14 cellular contexts compared by ENCODE assay signal in the genomic region with DNA sequence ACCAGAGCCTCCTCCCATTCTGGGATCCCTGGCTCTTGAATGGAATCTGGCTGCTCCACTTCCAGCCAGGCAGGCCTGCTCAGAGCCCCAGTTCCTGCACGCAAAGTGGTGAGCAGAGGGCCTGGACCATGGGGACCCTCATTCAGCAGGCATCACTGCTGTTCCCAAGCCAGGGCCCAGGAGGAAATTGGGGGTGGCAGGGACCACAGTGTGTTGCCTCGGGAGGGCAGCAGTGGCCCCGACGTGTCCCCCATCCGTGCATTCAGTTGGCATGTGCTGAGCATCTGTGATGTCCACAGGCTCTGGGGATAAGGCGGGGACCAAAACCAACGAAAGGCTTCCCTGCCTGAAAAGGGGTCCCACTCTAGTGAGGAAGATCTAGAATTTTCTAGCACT. TPM values are rescaled to one million over a fixed set of nuclear protein-coding genes. Genes with fewer than 3 reads are reported as not detected.
DNase-seq lines count a peak whose midpoint lies in the region; ATAC-seq and TF ChIP-seq lines count a peak whose summit lies in the region.
"Had no signal": no experiment of that assay in that cellular context is flagged by ENCODE, and none has a peak within 500 bp of the region (broad histone marks: within the 10 kb centered on the region; RNA-seq: fewer than 3 reads in every experiment).

No MANE protein-coding gene starts in this region.

- H3K4me3 ChIP-seq in left ventricle myocardium inferior (no peak overlapping the region), upper lobe of right lung (no peak overlapping the region)
- H3K4me3 ChIP-seq: dorsolateral prefrontal cortex, right atrium auricular region had no signal

- H3K4me1 Mint-ChIP-seq in chondrocyte (ENCODE audit: low read depth) (peaks cover 68% of the 10 kb centered on the region), natural killer cell (peaks cover 53 to 76% of the 10 kb centered on the region in 2 donors)

- DNase-seq in left ventricle myocardium inferior (no peak), left cardiac atrium (no peak), chondrocyte (ENCODE audit: low spot score) (no peak), natural killer cell (no peak), upper lobe of right lung (no peak), omental fat pad (ENCODE audit: low spot score) (no peak)
- DNase-seq: activated gamma-delta T cell treated with Interleukin-2 at 50 U/mL for 16 hours, dorsolateral prefrontal cortex, MV-4-11, NCI-H526 treated with DMSO at 0.1 percent for 48 hours had no signal

- no peaks in the 10 kb centered on the region for H3K27me3 ChIP-seq in left ventricle myocardium inferior (ENCODE audit: low read depth)
- no peaks in the 10 kb centered on the region for H3K27me3 ChIP-seq in upper lobe of right lung
- H3K27me3 ChIP-seq: dorsolateral prefrontal cortex, right atrium auricular region had no signal

- H3K4me3 Mint-ChIP-seq in chondrocyte (ENCODE audit: unreplicated experiment) (no peak overlapping the region), natural killer cell (no peak overlapping the region)
- H3K4me3 Mint-ChIP-seq: WTC11 had no signal

- TF ChIP-seq CTCF in left ventricle myocardium inferior (IDR thresholded peaks at IDR 0.05; ENCODE audit: borderline replicate concordance) (no peak), chondrocyte (IDR thresholded peaks at IDR 0.05) (no peak), natural killer cell (IDR thresholded peaks at IDR 0.05) (no peak), upper lobe of right lung (IDR thresholded peaks at IDR 0.05) (no peak), omental fat pad (IDR thresholded peaks at IDR 0.05) (no peak)

- H3K36me3 Mint-ChIP-seq in chondrocyte (ENCODE audit: low read depth) (peaks cover 23% of the 10 kb centered on the region), natural killer cell (no peaks in the 10 kb centered on the region)

- H3K4me1 ChIP-seq in left ventricle myocardium inferior (peaks cover 53% of the 10 kb centered on the region), upper lobe of right lung (peaks cover 46% of the 10 kb centered on the region)

- peaks cover 47% of the 10 kb centered on the region for H3K36me3 ChIP-seq in left ventricle myocardium inferior
- peaks cover 46% of the 10 kb centered on the region for H3K36me3 ChIP-seq in upper lobe of right lung

- H3K27ac Mint-ChIP-seq in chondrocyte (ENCODE audit: unreplicated experiment) (peak overlapping the region; percentile 100), natural killer cell (peak overlapping the region; percentile 94 to 97)
- H3K27ac Mint-ChIP-seq: WTC11 had no signal

- H3K27me3 Mint-ChIP-seq in chondrocyte (ENCODE audit: low read depth) = no peaks in the 10 kb centered on the region
- no peaks in the 10 kb centered on the region for H3K27me3 Mint-ChIP-seq in natural killer cell (ENCODE audit: low read depth in 2 of 2)

- ATAC-seq in left cardiac atrium (no peak), natural killer cell (no peak), upper lobe of right lung (no peak), GM18511 (IDR thresholded peaks at IDR 0.05; ENCODE audit: unreplicated experiment) (no peak), omental fat pad (ENCODE audit: low FRiP score) (no peak), HG02870 (IDR thresholded peaks at IDR 0.05; ENCODE audit: unreplicated experiment) (no peak)

- H3K27ac ChIP-seq in left ventricle myocardium inferior (replicated peaks) (peak overlapping the region; percentile 84), upper lobe of right lung (peak overlapping the region; percentile 80)

- intact Hi-C loops in left ventricle myocardium inferior (cut with micrococcal nuclease) = no loop called here
- intact Hi-C loops in left cardiac atrium (cut with DNase I) = loop anchor here in 1 of 2 donors (10.0 kb wide), 1 partner anchor 114 kb away; a partner anchor contains a TSS
- intact Hi-C loops in natural killer cell (cut with micrococcal nuclease) = no loop called here
- intact Hi-C loops in upper lobe of right lung (cut with DNase I) = no loop called here

- no peaks in the 10 kb centered on the region for H3K9me3 ChIP-seq in left ventricle myocardium inferior (replicated peaks)
- no peaks in the 10 kb centered on the region for H3K9me3 ChIP-seq in upper lobe of right lung
- H3K9me3 ChIP-seq: right atrium auricular region had no signal

- H3K9me3 Mint-ChIP-seq in chondrocyte (ENCODE audit: low read depth) (no peaks in the 10 kb centered on the region), natural killer cell (no peaks in the 10 kb centered on the region)

RNA-seq across cellular contexts. Expression of a gene that starts 11.2 kb away (rescaled TPM):
- total RNA-seq in left ventricle myocardium inferior (15.5 TPM), left cardiac atrium (10 to 100 TPM; 18.0 to 18.6 TPM), chondrocyte (21.8 to 33.2 TPM (median 25.5 TPM) in 3 replicates), natural killer cell (10 to 100 TPM; 41.1 to 44.3 (median 44.0) TPM), upper lobe of right lung (31.9 TPM), omental fat pad (10 to 100 TPM; 11.8 to 16.6 (median 13.9) TPM)

RNA-seq across cellular contexts. Expression of a gene that starts 32.5 kb away (rescaled TPM):
- 14.9 TPM for total RNA-seq in left ventricle myocardium inferior
- 10 to 100 TPM; 29.3 to 31.5 TPM for total RNA-seq in left cardiac atrium
- 188 to 197 TPM (median 195 TPM) in 3 replicates for total RNA-seq in chondrocyte
- 100 to 1,000 TPM; 682 to 761 (median 729) TPM for total RNA-seq in natural killer cell
- total RNA-seq in upper lobe of right lung = 99.0 TPM
- total RNA-seq in omental fat pad = 10 to 100 TPM; 17.6 to 43.0 (median 25.2) TPM

RNA-seq across cellular contexts. Expression of a gene that starts 42.7 kb away (rescaled TPM):
- total RNA-seq in left ventricle myocardium inferior (2.5 TPM), left cardiac atrium (1 to 10 TPM; 3.5 to 4.1 TPM), chondrocyte (2.0 to 3.0 TPM (median 2.6 TPM) in 3 replicates), natural killer cell (10 to 100 TPM; 18.1 to 22.2 (median 18.7) TPM), upper lobe of right lung (5.5 TPM), omental fat pad (1 to 10 TPM; 3.3 to 6.8 (median 5.1) TPM)

RNA-seq across cellular contexts. Expression of a gene that starts 55.1 kb away (rescaled TPM):
- 2.8 TPM for total RNA-seq in left ventricle myocardium inferior
- 1 to 10 TPM; 6.3 to 6.8 TPM for total RNA-seq in left cardiac atrium
- total RNA-seq in chondrocyte = 4.8 to 6.8 TPM (median 5.4 TPM) in 3 replicates
- total RNA-seq in natural killer cell = 10 to 100 TPM; 13.6 to 22.8 (median 20.8) TPM
- 19.5 TPM for total RNA-seq in upper lobe of right lung
- total RNA-seq in omental fat pad = 10 to 100 TPM; 12.4 to 44.3 (median 14.2) TPM

RNA-seq across cellular contexts. Expression of a gene that starts 57.0 kb away (rescaled TPM):
- total RNA-seq in left ventricle myocardium inferior = 103 TPM
- total RNA-seq in left cardiac atrium = 100 to 1,000 TPM; 116 to 147 TPM
- 158 to 195 TPM (median 161 TPM) in 3 replicates for total RNA-seq in chondrocyte
- total RNA-seq in natural killer cell = 100 to 1,000 TPM; 279 to 360 (median 315) TPM
- total RNA-seq in upper lobe of right lung = 171 TPM
- total RNA-seq in omental fat pad = 100 to 1,000 TPM in 3 of 4 donors, 10 to 100 TPM in 1; 92.5 to 173 (median 117) TPM
